In genomic region chr20:62027698-62028321, GRCh38 we compare ENCODE assay signal across 1 cellular context.
TF ChIP-seq lines count a peak whose summit lies in the region.

No MANE protein-coding gene starts in this region.

TF ChIP-seq in GM23338, 12 proteins besides CTCF, POLR2A, EP300 and RAD21 (continued from another document):
- TF ChIP-seq ZNF462 (CRISPR knock-in tag; IDR thresholded peaks at IDR 0.05) = no peak
- TF ChIP-seq STAT1 (IDR thresholded peaks at IDR 0.05; ENCODE audit: unreplicated experiment) = no peak
- TF ChIP-seq ZNF331 (CRISPR knock-in tag; IDR thresholded peaks at IDR 0.05; ENCODE audit: low read depth) = no peak
- no peak for TF ChIP-seq EZH2phosphoT487 (IDR thresholded peaks at IDR 0.05; ENCODE audit: unreplicated experiment)
- no peak for TF ChIP-seq REST (IDR thresholded peaks at IDR 0.05; ENCODE audit: unreplicated experiment)
- TF ChIP-seq NANOG (IDR thresholded peaks at IDR 0.05; ENCODE audit: borderline replicate concordance) = no peak
- no peak for TF ChIP-seq JUNB (IDR thresholded peaks at IDR 0.05; ENCODE audit: unreplicated experiment)
- TF ChIP-seq CREB1 (CRISPR knock-in tag; IDR thresholded peaks at IDR 0.05; ENCODE audit: low read depth) = no peak
